ENCODE assay signal across 1 cellular context in genomic region chr14:54189358-54190354, GRCh38.
TF ChIP-seq lines count a peak whose summit lies in the region.

No MANE protein-coding gene starts in this region.

TF ChIP-seq in HCT116, 20 proteins besides CTCF, POLR2A, EP300 and RAD21 (continued from another document):
- TF ChIP-seq CBX3 (IDR thresholded peaks at IDR 0.05; ENCODE audit: low read depth) (peak; percentile 57; the same call in 1 of the 2 replicates), ZFX (IDR thresholded peaks at IDR 0.05) (no peak), JUND (IDR thresholded peaks at IDR 0.05) (peak; percentile 63)
